In the genomic region with DNA sequence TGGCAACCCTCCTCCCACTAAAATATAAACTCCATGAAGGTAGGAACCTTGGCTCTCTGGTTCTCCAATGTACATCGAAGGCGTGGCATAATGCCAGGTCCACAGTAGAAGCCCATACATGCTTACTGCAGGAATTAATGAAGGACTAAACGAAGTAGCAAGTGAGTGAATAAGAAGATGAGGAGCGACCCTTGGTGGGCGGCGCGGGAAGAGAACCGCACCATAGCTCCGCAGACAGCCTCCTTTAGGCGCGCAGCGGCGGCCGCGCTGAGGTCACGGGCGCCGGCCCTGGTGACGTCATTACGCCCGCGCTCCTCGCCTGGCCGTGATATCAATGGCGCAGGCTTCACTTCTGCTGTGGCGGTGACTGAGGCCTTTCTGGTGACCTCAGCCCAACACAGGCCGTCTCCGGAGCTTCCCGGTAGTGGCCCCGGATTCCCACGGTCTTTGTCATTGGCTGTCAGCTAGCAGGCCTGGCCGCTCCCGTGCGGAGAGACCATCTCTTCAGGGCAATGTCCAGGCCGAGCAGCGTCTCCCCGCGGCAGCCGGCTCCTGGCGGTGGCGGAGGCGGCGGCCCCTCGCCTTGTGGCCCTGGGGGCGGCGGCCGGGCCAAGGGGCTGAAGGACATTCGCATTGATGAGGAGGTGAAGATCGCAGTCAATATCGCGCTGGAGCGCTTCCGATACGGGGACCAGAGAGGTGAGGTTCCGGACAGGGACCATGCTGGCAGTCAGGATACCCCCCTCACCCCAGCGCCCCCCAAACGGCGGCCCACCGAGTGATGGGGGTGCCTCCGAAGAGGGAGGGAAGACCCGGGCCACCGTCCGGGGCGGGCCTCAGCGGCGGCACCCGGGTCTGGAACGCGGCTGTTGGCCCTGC, we compare ENCODE assay signal across 1 cellular context.
A peak's percentile ranks its signal among the peaks of the same experiment; 100 is the strongest.
TF ChIP-seq lines count a peak whose summit lies in the region.

Gene YTHDC2 (plus strand): TSS at position 311 of the 879 bp plus-strand sequence. CDS start 202 bp downstream, at position 513.

TF ChIP-seq in HepG2, 621 proteins besides CTCF, POLR2A, EP300 and RAD21 (continued from another document and continues in another):
- no peak for TF ChIP-seq ESRRA (CRISPR knock-in tag; IDR thresholded peaks at IDR 0.05; ENCODE audit: low read depth)
- no peak; the same call in 1 of the 2 replicates for TF ChIP-seq SMAD1 (CRISPR knock-in tag; IDR thresholded peaks at IDR 0.05; ENCODE audit: borderline replicate concordance, low read depth)
- TF ChIP-seq, protein P1, sequence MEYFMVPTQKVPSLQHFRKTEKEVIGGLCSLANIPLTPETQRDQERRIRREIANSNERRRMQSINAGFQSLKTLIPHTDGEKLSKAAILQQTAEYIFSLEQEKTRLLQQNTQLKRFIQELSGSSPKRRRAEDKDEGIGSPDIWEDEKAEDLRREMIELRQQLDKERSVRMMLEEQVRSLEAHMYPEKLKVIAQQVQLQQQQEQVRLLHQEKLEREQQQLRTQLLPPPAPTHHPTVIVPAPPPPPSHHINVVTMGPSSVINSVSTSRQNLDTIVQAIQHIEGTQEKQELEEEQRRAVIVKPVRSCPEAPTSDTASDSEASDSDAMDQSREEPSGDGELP (IDR thresholded peaks at IDR 0.05; ENCODE audit: borderline replicate concordance, low read depth): no peak
- TF ChIP-seq BORCS8-MEF2B (CRISPR knock-in tag; IDR thresholded peaks at IDR 0.05): peak; percentile 70
- TF ChIP-seq MXD3 (CRISPR knock-in tag; IDR thresholded peaks at IDR 0.05): no peak
- TF ChIP-seq CEBPG (CRISPR knock-in tag; IDR thresholded peaks at IDR 0.05): peak; percentile 32
- TF ChIP-seq ISL2 (CRISPR knock-in tag; IDR thresholded peaks at IDR 0.05): peak; percentile 73
- peak; percentile 89 for TF ChIP-seq KMT2A (CRISPR knock-in tag; IDR thresholded peaks at IDR 0.05)
- TF ChIP-seq YEATS2 (CRISPR knock-in tag; IDR thresholded peaks at IDR 0.05; ENCODE audit: borderline replicate concordance): peak; percentile 83
- TF ChIP-seq ZNF761 (CRISPR knock-in tag; conservative IDR thresholded peaks at IDR 0.05): peak; percentile 75; the same call in 1 of the 2 replicates
- TF ChIP-seq MXD4 (CRISPR knock-in tag; IDR thresholded peaks at IDR 0.05): no peak
- TF ChIP-seq CSRNP2 (CRISPR knock-in tag; conservative IDR thresholded peaks at IDR 0.05; ENCODE audit: low read depth): no peak
- no peak for TF ChIP-seq AFF4 (CRISPR knock-in tag; IDR thresholded peaks at IDR 0.05)
- TF ChIP-seq, protein P2, sequence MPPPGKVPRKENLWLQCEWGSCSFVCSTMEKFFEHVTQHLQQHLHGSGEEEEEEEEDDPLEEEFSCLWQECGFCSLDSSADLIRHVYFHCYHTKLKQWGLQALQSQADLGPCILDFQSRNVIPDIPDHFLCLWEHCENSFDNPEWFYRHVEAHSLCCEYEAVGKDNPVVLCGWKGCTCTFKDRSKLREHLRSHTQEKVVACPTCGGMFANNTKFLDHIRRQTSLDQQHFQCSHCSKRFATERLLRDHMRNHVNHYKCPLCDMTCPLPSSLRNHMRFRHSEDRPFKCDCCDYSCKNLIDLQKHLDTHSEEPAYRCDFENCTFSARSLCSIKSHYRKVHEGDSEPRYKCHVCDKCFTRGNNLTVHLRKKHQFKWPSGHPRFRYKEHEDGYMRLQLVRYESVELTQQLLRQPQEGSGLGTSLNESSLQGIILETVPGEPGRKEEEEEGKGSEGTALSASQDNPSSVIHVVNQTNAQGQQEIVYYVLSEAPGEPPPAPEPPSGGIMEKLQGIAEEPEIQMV (CRISPR knock-in tag; IDR thresholded peaks at IDR 0.05; ENCODE audit: low read depth): 0 out of 2 replicates have a peak, but pooled peaks have one; percentile 60
- TF ChIP-seq FOSL2 (CRISPR knock-in tag; IDR thresholded peaks at IDR 0.05): peak; percentile 81
- no peak for TF ChIP-seq ZNF724P (CRISPR knock-in tag; IDR thresholded peaks at IDR 0.05; ENCODE audit: borderline replicate concordance)
- TF ChIP-seq, protein P3, sequence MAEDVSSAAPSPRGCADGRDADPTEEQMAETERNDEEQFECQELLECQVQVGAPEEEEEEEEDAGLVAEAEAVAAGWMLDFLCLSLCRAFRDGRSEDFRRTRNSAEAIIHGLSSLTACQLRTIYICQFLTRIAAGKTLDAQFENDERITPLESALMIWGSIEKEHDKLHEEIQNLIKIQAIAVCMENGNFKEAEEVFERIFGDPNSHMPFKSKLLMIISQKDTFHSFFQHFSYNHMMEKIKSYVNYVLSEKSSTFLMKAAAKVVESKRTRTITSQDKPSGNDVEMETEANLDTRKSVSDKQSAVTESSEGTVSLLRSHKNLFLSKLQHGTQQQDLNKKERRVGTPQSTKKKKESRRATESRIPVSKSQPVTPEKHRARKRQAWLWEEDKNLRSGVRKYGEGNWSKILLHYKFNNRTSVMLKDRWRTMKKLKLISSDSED (CRISPR knock-in tag; IDR thresholded peaks at IDR 0.05): no peak
- TF ChIP-seq ISX (CRISPR knock-in tag; conservative IDR thresholded peaks at IDR 0.05): no peak
- peak; percentile 25; the same call in 1 of the 2 replicates for TF ChIP-seq HIVEP1 (CRISPR knock-in tag; IDR thresholded peaks at IDR 0.05)
- TF ChIP-seq PLRG1 (conservative IDR thresholded peaks at IDR 0.05): no peak
- no peak; the same call in 1 of the 2 replicates for TF ChIP-seq GZF1 (CRISPR knock-in tag; IDR thresholded peaks at IDR 0.05)
- peak; percentile 76 for TF ChIP-seq KLF6 (CRISPR knock-in tag; IDR thresholded peaks at IDR 0.05)
- no peak for TF ChIP-seq MBD4 (IDR thresholded peaks at IDR 0.05; ENCODE audit: borderline replicate concordance, low read length)
- TF ChIP-seq PTBP1 (IDR thresholded peaks at IDR 0.05; ENCODE audit: low read depth, low read length, poor library complexity, severe bottlenecking): peak; percentile 24
- TF ChIP-seq, protein P4, sequence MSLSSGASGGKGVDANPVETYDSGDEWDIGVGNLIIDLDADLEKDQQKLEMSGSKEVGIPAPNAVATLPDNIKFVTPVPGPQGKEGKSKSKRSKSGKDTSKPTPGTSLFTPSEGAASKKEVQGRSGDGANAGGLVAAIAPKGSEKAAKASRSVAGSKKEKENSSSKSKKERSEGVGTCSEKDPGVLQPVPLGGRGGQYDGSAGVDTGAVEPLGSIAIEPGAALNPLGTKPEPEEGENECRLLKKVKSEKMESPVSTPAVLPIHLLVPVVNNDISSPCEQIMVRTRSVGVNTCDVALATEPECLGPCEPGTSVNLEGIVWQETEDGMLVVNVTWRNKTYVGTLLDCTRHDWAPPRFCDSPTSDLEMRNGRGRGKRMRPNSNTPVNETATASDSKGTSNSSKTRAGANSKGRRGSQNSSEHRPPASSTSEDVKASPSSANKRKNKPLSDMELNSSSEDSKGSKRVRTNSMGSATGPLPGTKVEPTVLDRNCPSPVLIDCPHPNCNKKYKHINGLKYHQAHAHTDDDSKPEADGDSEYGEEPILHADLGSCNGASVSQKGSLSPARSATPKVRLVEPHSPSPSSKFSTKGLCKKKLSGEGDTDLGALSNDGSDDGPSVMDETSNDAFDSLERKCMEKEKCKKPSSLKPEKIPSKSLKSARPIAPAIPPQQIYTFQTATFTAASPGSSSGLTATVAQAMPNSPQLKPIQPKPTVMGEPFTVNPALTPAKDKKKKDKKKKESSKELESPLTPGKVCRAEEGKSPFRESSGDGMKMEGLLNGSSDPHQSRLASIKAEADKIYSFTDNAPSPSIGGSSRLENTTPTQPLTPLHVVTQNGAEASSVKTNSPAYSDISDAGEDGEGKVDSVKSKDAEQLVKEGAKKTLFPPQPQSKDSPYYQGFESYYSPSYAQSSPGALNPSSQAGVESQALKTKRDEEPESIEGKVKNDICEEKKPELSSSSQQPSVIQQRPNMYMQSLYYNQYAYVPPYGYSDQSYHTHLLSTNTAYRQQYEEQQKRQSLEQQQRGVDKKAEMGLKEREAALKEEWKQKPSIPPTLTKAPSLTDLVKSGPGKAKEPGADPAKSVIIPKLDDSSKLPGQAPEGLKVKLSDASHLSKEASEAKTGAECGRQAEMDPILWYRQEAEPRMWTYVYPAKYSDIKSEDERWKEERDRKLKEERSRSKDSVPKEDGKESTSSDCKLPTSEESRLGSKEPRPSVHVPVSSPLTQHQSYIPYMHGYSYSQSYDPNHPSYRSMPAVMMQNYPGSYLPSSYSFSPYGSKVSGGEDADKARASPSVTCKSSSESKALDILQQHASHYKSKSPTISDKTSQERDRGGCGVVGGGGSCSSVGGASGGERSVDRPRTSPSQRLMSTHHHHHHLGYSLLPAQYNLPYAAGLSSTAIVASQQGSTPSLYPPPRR (CRISPR knock-in tag; IDR thresholded peaks at IDR 0.05; ENCODE audit: borderline replicate concordance): peak; percentile 60; the same call in 1 of the 2 replicates
- TF ChIP-seq, protein P5, sequence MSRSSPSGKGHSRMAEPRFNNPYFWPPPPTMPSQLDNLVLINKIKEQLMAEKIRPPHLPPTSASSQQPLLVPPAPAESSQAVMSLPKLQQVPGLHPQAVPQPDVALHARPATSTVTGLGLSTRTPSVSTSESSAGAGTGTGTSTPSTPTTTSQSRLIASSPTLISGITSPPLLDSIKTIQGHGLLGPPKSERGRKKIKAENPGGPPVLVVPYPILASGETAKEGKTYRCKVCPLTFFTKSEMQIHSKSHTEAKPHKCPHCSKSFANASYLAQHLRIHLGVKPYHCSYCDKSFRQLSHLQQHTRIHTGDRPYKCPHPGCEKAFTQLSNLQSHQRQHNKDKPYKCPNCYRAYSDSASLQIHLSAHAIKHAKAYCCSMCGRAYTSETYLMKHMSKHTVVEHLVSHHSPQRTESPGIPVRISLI (CRISPR knock-in tag; IDR thresholded peaks at IDR 0.05; ENCODE audit: borderline replicate concordance): peak; percentile 50; the same call in 1 of the 2 replicates
- TF ChIP-seq ZNF337 (CRISPR knock-in tag; IDR thresholded peaks at IDR 0.05; ENCODE audit: borderline replicate concordance, low read depth): no peak
- TF ChIP-seq, protein P6, sequence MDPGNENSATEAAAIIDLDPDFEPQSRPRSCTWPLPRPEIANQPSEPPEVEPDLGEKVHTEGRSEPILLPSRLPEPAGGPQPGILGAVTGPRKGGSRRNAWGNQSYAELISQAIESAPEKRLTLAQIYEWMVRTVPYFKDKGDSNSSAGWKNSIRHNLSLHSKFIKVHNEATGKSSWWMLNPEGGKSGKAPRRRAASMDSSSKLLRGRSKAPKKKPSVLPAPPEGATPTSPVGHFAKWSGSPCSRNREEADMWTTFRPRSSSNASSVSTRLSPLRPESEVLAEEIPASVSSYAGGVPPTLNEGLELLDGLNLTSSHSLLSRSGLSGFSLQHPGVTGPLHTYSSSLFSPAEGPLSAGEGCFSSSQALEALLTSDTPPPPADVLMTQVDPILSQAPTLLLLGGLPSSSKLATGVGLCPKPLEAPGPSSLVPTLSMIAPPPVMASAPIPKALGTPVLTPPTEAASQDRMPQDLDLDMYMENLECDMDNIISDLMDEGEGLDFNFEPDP (CRISPR knock-in tag; conservative IDR thresholded peaks at IDR 0.05): no peak
- TF ChIP-seq ZBTB37 (CRISPR knock-in tag; IDR thresholded peaks at IDR 0.05): no peak
- TF ChIP-seq FOXA3 (CRISPR knock-in tag; IDR thresholded peaks at IDR 0.05): peak; percentile 52; the same call in 1 of the 2 replicates
